ENCODE assay signal across 1 cellular context in the genomic region with DNA sequence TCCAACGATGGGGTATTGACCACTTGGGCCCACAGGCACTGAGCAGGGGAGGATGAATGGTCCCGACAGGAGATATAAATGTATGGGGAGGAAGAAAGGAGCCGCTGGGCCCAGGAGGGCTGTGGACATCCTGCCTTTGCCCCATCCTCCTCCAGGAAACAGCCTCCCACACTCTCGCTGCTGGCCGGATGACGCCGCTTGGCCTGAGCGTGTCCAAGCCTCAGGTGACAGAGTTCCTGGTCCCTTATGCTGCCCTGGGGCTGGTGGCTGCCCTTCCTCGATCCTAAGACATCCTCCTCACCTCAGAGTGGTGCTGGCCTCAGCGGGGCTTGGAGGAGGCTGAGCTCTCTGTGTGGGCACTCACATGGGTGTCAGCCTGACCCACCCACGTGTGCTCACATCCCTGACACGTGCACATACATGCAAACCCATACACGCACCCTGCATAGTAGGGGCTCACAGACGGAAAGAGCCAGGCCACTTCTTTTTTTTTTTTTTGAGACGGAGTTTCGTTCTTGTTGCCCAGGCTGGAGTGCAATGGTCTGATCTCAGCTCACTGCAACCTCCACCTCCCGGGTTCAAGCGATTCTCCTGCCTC.
TF ChIP-seq lines count a peak whose summit lies in the region.

No MANE protein-coding gene starts in this region.

TF ChIP-seq in H1, 55 proteins besides CTCF, POLR2A, EP300 and RAD21:
- TF ChIP-seq FOSL1 (IDR thresholded peaks at IDR 0.05; ENCODE audit: insufficient read depth, low read depth, low read length) (no peak), SAP30 (IDR thresholded peaks at IDR 0.05; ENCODE audit: insufficient read depth, insufficient replicate concordance, low read length) (no peak), MAFK (IDR thresholded peaks at IDR 0.05; ENCODE audit: low read depth, low read length) (no peak), KDM4A (IDR thresholded peaks at IDR 0.05; ENCODE audit: low read depth, low read length, severe bottlenecking) (no peak), HDAC2 (IDR thresholded peaks at IDR 0.05; ENCODE audit: borderline replicate concordance in 1 of 2, low read depth in 2 of 2, low read length in 2 of 2) (no peak), TCF12 (IDR thresholded peaks at IDR 0.05; ENCODE audit: low read depth, low read length) (no peak), CTBP2 (IDR thresholded peaks at IDR 0.05; ENCODE audit: borderline replicate concordance, insufficient read depth, insufficient read length, low read length) (no peak), SIN3A (conservative IDR thresholded peaks at IDR 0.05 in 1 of 2, IDR thresholded peaks at IDR 0.05 in 1 of 2; ENCODE audit: low read depth in 1 of 2, low read length in 2 of 2) (no peak), SP2 (IDR thresholded peaks at IDR 0.05; ENCODE audit: low read length) (no peak), SUZ12 (IDR thresholded peaks at IDR 0.05; ENCODE audit: low read length) (no peak), CHD1 (IDR thresholded peaks at IDR 0.05; ENCODE audit: low read depth, low read length) (no peak), SP1 (IDR thresholded peaks at IDR 0.05; ENCODE audit: low read depth, low read length) (no peak), PHF8 (conservative IDR thresholded peaks at IDR 0.05; ENCODE audit: low read depth, low read length) (no peak), SP4 (IDR thresholded peaks at IDR 0.05; ENCODE audit: low read length) (no peak), ASH2L (IDR thresholded peaks at IDR 0.05; ENCODE audit: low read length) (no peak), CBX5 (IDR thresholded peaks at IDR 0.05; ENCODE audit: low read depth, low read length) (no peak), TEAD4 (IDR thresholded peaks at IDR 0.05; ENCODE audit: low read depth, low read length) (no peak)
- TF ChIP-seq, protein P1, sequence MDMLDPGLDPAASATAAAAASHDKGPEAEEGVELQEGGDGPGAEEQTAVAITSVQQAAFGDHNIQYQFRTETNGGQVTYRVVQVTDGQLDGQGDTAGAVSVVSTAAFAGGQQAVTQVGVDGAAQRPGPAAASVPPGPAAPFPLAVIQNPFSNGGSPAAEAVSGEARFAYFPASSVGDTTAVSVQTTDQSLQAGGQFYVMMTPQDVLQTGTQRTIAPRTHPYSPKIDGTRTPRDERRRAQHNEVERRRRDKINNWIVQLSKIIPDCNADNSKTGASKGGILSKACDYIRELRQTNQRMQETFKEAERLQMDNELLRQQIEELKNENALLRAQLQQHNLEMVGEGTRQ (IDR thresholded peaks at IDR 0.05; ENCODE audit: low read length), result no peak
